ENCODE assay signal across 19 cellular contexts in the genomic region with DNA sequence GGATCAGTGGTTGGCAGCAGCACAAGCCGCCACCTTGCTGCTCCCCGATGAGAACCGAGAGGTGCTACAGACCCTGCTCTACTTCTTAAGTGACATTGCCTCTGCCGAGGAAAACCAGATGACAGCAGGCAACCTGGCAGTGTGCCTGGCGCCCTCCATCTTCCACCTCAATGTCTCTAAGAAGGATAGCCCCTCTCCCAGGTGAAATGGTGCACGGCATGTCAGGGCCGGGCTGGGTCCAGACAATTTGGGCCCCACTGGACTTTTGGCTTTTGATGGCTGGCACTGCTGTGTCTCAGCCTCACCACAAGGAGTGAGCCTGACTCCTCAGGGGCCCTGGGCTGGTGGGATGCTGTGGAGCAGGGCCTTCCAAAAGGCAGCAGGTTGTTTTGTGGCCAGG.
DNase-seq lines count a peak whose midpoint lies in the region; ATAC-seq and TF ChIP-seq lines count a peak whose summit lies in the region.
"Had no signal": no experiment of that assay in that cellular context is flagged by ENCODE, and none has a peak within 500 bp of the region (broad histone marks: within the 10 kb centered on the region; RNA-seq: fewer than 3 reads in every experiment).

No MANE protein-coding gene starts in this region.

- ATAC-seq in activated T-cell treated with anti-CD3 and anti-CD28 coated beads, Interleukin-2, amount 50 U/mL, for 4 hours = no peak
- ATAC-seq in HG03139 (IDR thresholded peaks at IDR 0.05; ENCODE audit: unreplicated experiment) (no peak), HG02840 (IDR thresholded peaks at IDR 0.05; ENCODE audit: low FRiP score, unreplicated experiment) (no peak), mucosa of descending colon (no peak)
- ATAC-seq: CD8-positive, alpha-beta T cell had no signal

- no peaks in the 10 kb centered on the region for H3K9me3 ChIP-seq in spleen
- H3K9me3 ChIP-seq in mucosa of descending colon = no peaks in the 10 kb centered on the region
- H3K9me3 ChIP-seq: BLaER1, Caco-2, HAP-1 had no signal

- H3K4me1 ChIP-seq in spleen = no peaks in the 10 kb centered on the region
- no peaks in the 10 kb centered on the region for H3K4me1 ChIP-seq in mucosa of descending colon (ENCODE audit: low read depth)
- H3K4me1 ChIP-seq: BLaER1, Caco-2, HAP-1 had no signal

- H3K4me3 Mint-ChIP-seq in activated T-cell treated with anti-CD3 and anti-CD28 coated beads, Interleukin-2, amount 50 U/mL, for 24 hours = no peak overlapping the region
- H3K4me3 Mint-ChIP-seq in activated T-cell treated with anti-CD3 and anti-CD28 coated beads, Interleukin-2, amount 50 U/mL, for 4 hours = no peak overlapping the region
- H3K4me3 Mint-ChIP-seq in HFFc6 = no peak overlapping the region
- H3K4me3 Mint-ChIP-seq: B cell; CD4-positive, CD25-positive, alpha-beta regulatory T cell; CD8-positive, alpha-beta T cell had no signal

- no peaks in the 10 kb centered on the region for H3K36me3 Mint-ChIP-seq in activated T-cell treated with anti-CD3 and anti-CD28 coated beads, Interleukin-2, amount 50 U/mL, for 24 hours (ENCODE audit: low read depth)
- no peaks in the 10 kb centered on the region for H3K36me3 Mint-ChIP-seq in activated T-cell treated with anti-CD3 and anti-CD28 coated beads, Interleukin-2, amount 50 U/mL, for 4 hours (ENCODE audit: insufficient read depth)
- no peaks in the 10 kb centered on the region for H3K36me3 Mint-ChIP-seq in HFFc6 (ENCODE audit: low read depth)
- H3K36me3 Mint-ChIP-seq: CD4-positive, CD25-positive, alpha-beta regulatory T cell; CD8-positive, alpha-beta T cell had no signal

- H3K27me3 Mint-ChIP-seq in activated T-cell treated with anti-CD3 and anti-CD28 coated beads, Interleukin-2, amount 50 U/mL, for 24 hours = peaks cover 18% of the 10 kb centered on the region
- peaks cover 2% of the 10 kb centered on the region for H3K27me3 Mint-ChIP-seq in activated T-cell treated with anti-CD3 and anti-CD28 coated beads, Interleukin-2, amount 50 U/mL, for 4 hours (ENCODE audit: low read depth)
- H3K27me3 Mint-ChIP-seq in HFFc6 (ENCODE audit: insufficient read depth) = no peaks in the 10 kb centered on the region; the same call in 1 of the 2 replicates
- H3K27me3 Mint-ChIP-seq: B cell; CD4-positive, CD25-positive, alpha-beta regulatory T cell had no signal

- 78 to 100% (median 91%) methylated on average over 1 to 7 of the region's 7 CpGs for WGBS in spleen, 5 donors

- no peak overlapping the region for H3K27ac ChIP-seq in spleen
- H3K27ac ChIP-seq: 22Rv1, BLaER1, C4-2B had no signal

- no peak for TF ChIP-seq POLR2A in spleen (IDR thresholded peaks at IDR 0.05)

- H3K27me3 ChIP-seq in spleen (replicated peaks in 1 of 7) = no peaks in the 10 kb centered on the region

- DNase-seq in activated T-cell treated with anti-CD3 and anti-CD28 coated beads, Interleukin-2, amount 50 U/mL, for 24 hours = peak; percentile 22
- DNase-seq in activated T-cell treated with anti-CD3 and anti-CD28 coated beads, Interleukin-2, amount 50 U/mL, for 4 hours = no peak
- no peak for DNase-seq in HFFc6
- DNase-seq in mesenteric fat pad (ENCODE audit: low spot score) = peak; percentile 76
- DNase-seq in spleen = peak; percentile 67
- DNase-seq in mucosa of descending colon = no peak
- DNase-seq: Caco-2; CD4-positive, CD25-positive, alpha-beta regulatory T cell; CD8-positive, alpha-beta T cell; DMS153; GF-D8; GOT3 had no signal

- H3K4me3 ChIP-seq in spleen (no peak overlapping the region), mucosa of descending colon (no peak overlapping the region)
- H3K4me3 ChIP-seq: BLaER1, HAP-1 had no signal

- TF ChIP-seq CTCF in HFFc6 (IDR thresholded peaks at IDR 0.05) (0 out of 2 replicates have a peak, but pooled peaks have one; percentile 6), spleen (IDR thresholded peaks at IDR 0.05 in 8 of 11, conservative IDR thresholded peaks at IDR 0.05 in 3 of 11) (no peak), mucosa of descending colon (IDR thresholded peaks at IDR 0.05) (no peak)

- H3K36me3 ChIP-seq in spleen (peaks cover 0 to 100% (median 11%) of the 10 kb centered on the region in 6 donors), mucosa of descending colon (ENCODE audit: low read depth) (no peaks in the 10 kb centered on the region)
- H3K36me3 ChIP-seq: BLaER1, HAP-1 had no signal

- no peak overlapping the region for H3K27ac Mint-ChIP-seq in activated T-cell treated with anti-CD3 and anti-CD28 coated beads, Interleukin-2, amount 50 U/mL, for 24 hours
- no peak overlapping the region for H3K27ac Mint-ChIP-seq in HFFc6
- H3K27ac Mint-ChIP-seq: B cell; CD4-positive, CD25-positive, alpha-beta regulatory T cell; CD8-positive, alpha-beta T cell had no signal

- no peaks in the 10 kb centered on the region for H3K4me1 Mint-ChIP-seq in activated T-cell treated with anti-CD3 and anti-CD28 coated beads, Interleukin-2, amount 50 U/mL, for 24 hours (ENCODE audit: low read depth)
- no peaks in the 10 kb centered on the region for H3K4me1 Mint-ChIP-seq in activated T-cell treated with anti-CD3 and anti-CD28 coated beads, Interleukin-2, amount 50 U/mL, for 4 hours (ENCODE audit: low read depth)
- no peaks in the 10 kb centered on the region for H3K4me1 Mint-ChIP-seq in HFFc6 (ENCODE audit: low read depth)
- H3K4me1 Mint-ChIP-seq: B cell; CD4-positive, CD25-positive, alpha-beta regulatory T cell had no signal

- H3K9me3 Mint-ChIP-seq in activated T-cell treated with anti-CD3 and anti-CD28 coated beads, Interleukin-2, amount 50 U/mL, for 24 hours = no peaks in the 10 kb centered on the region
- no peaks in the 10 kb centered on the region for H3K9me3 Mint-ChIP-seq in activated T-cell treated with anti-CD3 and anti-CD28 coated beads, Interleukin-2, amount 50 U/mL, for 4 hours
- H3K9me3 Mint-ChIP-seq in HFFc6 = no peaks in the 10 kb centered on the region
- H3K9me3 Mint-ChIP-seq: CD8-positive, alpha-beta T cell had no signal

- intact Hi-C loops in spleen (cut with DNase I; ENCODE audit: low total_unique reads) = no loop called here
- intact Hi-C loops in mucosa of descending colon (cut with DNase I, micrococcal nuclease) = no loop called here

Comparison
In these comparisons a context has a peak if more than half of its experiments do, and no peak if none do; other contexts are left out.
1. DNase-seq: peak in activated T-cell treated with anti-CD3 and anti-CD28 coated beads, Interleukin-2, amount 50 U/mL, for 24 hours (single experiment), mesenteric fat pad (single experiment) and spleen (single experiment); none in activated T-cell treated with anti-CD3 and anti-CD28 coated beads, Interleukin-2, amount 50 U/mL, for 4 hours (single experiment), HFFc6 (single experiment) and mucosa of descending colon (0 of 3).